Comparison of ENCODE assay signal across 11 cellular contexts in the genomic region with DNA sequence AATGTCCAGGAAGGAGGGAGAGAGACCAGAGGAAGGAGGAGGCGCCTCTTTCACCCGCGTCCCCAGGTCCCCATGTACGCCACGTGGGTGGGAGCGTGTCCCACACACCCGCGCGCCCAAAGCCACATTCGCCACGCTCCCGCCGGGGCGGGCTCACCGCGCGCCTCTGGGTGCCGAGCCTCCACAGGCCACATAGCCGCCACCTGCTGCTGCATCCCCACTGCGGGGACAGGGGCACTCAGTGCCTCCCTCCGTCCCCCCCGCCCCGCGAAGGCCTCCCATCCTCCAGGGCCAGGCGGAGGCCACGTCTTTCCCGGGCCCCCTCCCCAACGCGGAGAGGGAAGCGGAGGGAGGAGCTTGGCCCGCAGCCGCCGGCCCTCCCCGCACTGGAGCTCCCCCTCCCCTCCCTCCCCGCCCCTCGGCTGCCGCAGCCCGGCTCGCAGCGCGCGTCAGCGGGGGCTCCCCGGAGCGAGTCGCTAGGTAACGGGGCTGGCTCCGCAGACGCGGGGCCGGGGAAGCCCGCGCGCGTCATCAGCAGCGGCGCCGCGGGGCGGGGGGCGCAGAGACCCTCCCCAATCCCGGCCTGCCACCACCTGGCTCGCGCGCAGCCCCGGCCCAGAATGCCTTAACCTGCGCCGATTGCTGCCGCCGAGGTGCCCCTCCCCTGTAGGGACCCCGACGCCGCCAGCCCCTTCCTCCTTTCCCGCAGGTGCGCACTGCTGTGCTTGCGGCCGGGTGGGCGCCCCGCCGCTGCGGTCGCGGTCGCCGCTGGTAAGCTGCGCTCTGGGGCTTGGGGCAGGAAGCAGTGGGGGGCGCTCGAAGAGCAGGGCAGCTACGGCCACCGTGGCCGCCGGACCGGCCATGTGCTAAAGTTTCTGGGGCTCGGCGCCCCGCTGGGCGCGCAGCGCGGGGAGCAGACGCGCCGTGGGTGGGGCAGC. TPM values are rescaled to one million over a fixed set of nuclear protein-coding genes. Genes with fewer than 3 reads are reported as not detected.
A peak's percentile ranks its signal among the peaks of the same experiment; 100 is the strongest.
DNase-seq lines count a peak whose midpoint lies in the region; ATAC-seq and TF ChIP-seq lines count a peak whose summit lies in the region.
"Had no signal": no experiment of that assay in that cellular context is flagged by ENCODE, and none has a peak within 500 bp of the region (broad histone marks: within the 10 kb centered on the region; RNA-seq: fewer than 3 reads in every experiment).

No MANE protein-coding gene starts in this region.

- DNase-seq in AG08396 (ENCODE audit: low spot score) (peak; percentile 15), GM13976 (ENCODE audit: low spot score) (peak; percentile 45), SK-N-SH (peak; percentile 87), iPS-NIHi7 (ENCODE audit: extremely low spot score) (peak; percentile 84), omental fat pad (ENCODE audit: low spot score) (no peak), OCI-M2 (lab: John Stamatoyannopoulos, UW; ENCODE audit: unreplicated experiment) (no peak), 8988T (no peak)
- no peak for DNase-seq in activated CD8-positive, alpha-beta memory T cell treated with anti-CD3 and anti-CD28 coated beads, Interleukin-2, amount 50 U/mL, for 4 hours
- DNase-seq: lower lobe of right lung had no signal

- POLR2A ChIA-PET in SK-N-SH (lab: Yijun Ruan, JAX) = interaction anchor here (1.3 kb wide), 1 partner anchor 10 kb away, joined by 4 read pairs; no protein-coding TSS in a partner anchor

- no peaks in the 10 kb centered on the region for H4K20me1 ChIP-seq in SK-N-SH (ENCODE audit: insufficient read depth)

- H3K4me2 ChIP-seq in SK-N-SH = peak overlapping the region; percentile 68; the same call in 1 of the 2 replicates
- H3K4me2 ChIP-seq: KMS-11 had no signal

- in situ Hi-C loops in GM13976 (cut with MboI; ENCODE audit: low sequenced_read_pairs, unreplicated experiment) = no loop called here

- WGBS in SK-N-SH (ENCODE audit: low lambda C conversion rate) = 12% methylated on average over 27 of the region's 103 CpGs

- no peaks in the 10 kb centered on the region for H3K36me3 ChIP-seq in SK-N-SH (replicated peaks in 1 of 2; ENCODE audit: control insufficient read depth in 1 of 2, insufficient read depth in 2 of 2, low read length in 1 of 2)
- H3K36me3 ChIP-seq: lower lobe of right lung had no signal

- peaks cover 0 to 3% of the 10 kb centered on the region in 2 experiments; a peak in 1 of 4 replicates for H3K4me1 ChIP-seq in SK-N-SH (ENCODE audit: control insufficient read depth in 1 of 2, insufficient read depth in 2 of 2, low read depth in 1 of 2, low read length in 1 of 2)
- H3K4me1 ChIP-seq: lower lobe of right lung had no signal

- H3K27ac ChIP-seq in SK-N-SH (ENCODE audit: low read depth in 2 of 2, low read length in 1 of 2) = no peak overlapping the region
- H3K27ac ChIP-seq: KMS-11, lower lobe of right lung had no signal

- no peak; the same call in 1 of the 2 replicates for TF ChIP-seq RAD21 in SK-N-SH (IDR thresholded peaks at IDR 0.05; ENCODE audit: low read length)

- H2AFZ ChIP-seq in SK-N-SH (ENCODE audit: low read depth) = no peak overlapping the region

- no peak overlapping the region for H3K9ac ChIP-seq in SK-N-SH
- H3K9ac ChIP-seq: KMS-11 had no signal

- no peaks in the 10 kb centered on the region for H3F3A ChIP-seq in SK-N-SH (replicated peaks; ENCODE audit: insufficient read depth)

- TF ChIP-seq EP300 in SK-N-SH (IDR thresholded peaks at IDR 0.05; ENCODE audit: borderline replicate concordance in 1 of 2, low read depth in 1 of 2, low read length in 1 of 2) = no peak

- TF ChIP-seq CTCF in GM13976 (IDR thresholded peaks at IDR 0.05; ENCODE audit: borderline replicate concordance, control extremely low read depth, extremely low read depth, insufficient read depth, missing control alignments) (no peak), SK-N-SH (IDR thresholded peaks at IDR 0.05) (no peak), omental fat pad (IDR thresholded peaks at IDR 0.05) (no peak)

- H3K9me3 ChIP-seq in SK-N-SH = no peaks in the 10 kb centered on the region
- H3K9me3 ChIP-seq: lower lobe of right lung had no signal

- peak overlapping the region; percentile 41 to 46; a peak in 3 of 4 replicates for H3K4me3 ChIP-seq in SK-N-SH (ENCODE audit: low read depth in 2 of 2, low read length in 1 of 2)
- H3K4me3 ChIP-seq: lower lobe of right lung had no signal

- H3K79me2 ChIP-seq in SK-N-SH (ENCODE audit: insufficient read depth) = no peaks in the 10 kb centered on the region

- ATAC-seq in omental fat pad (ENCODE audit: low FRiP score) = no peak

- H3K27me3 ChIP-seq in SK-N-SH (ENCODE audit: insufficient read depth) = peaks cover 5% of the 10 kb centered on the region

- H3K9me2 ChIP-seq in SK-N-SH = no peaks in the 10 kb centered on the region

- CTCF ChIA-PET in SK-N-SH (lab: Yijun Ruan, JAX) = interaction anchor here (0.8 to 2.0 kb wide), 11 partner anchors 9 to 222 kb away, joined by 3 to 6 read pairs (median 4); no protein-coding TSS in a partner anchor

TF ChIP-seq in SK-N-SH, 30 proteins besides CTCF, POLR2A, EP300 and RAD21:
- no peak for TF ChIP-seq TAF1 (IDR thresholded peaks at IDR 0.05; ENCODE audit: borderline replicate concordance, low read depth, low read length)
- no peak for TF ChIP-seq YY1 (IDR thresholded peaks at IDR 0.05; ENCODE audit: low read depth)
TF ChIP-seq in SK-N-SH: peak in this region for 0.

RNA-seq across cellular contexts. Expression of a gene that starts 0.5 kb away (rescaled TPM):
- polyA plus RNA-seq in SK-N-SH (2012; rRNA removed) = 0.02 and 0.03 TPM in 2 replicates
- 0.03 TPM in 2 replicates for polyA plus RNA-seq in SK-N-SH (2012; cell fraction: cytosol; rRNA removed)
- polyA plus RNA-seq in SK-N-SH (2012; cell fraction: nucleus; rRNA removed) = not detected in 2 replicates
- not detected for total RNA-seq in omental fat pad
- total RNA-seq: activated T-helper 1 cell treated with anti-CD3 and anti-CD28 coated beads, Interleukin-12 subunit alpha, Interleukin-12 subunit beta, Interleukin-2, Interleukin-4 antibody, amounts not matched to agents 30 ng/mL and 10 ng/mL and 1 ng/mL, durations not matched to agents 14 hours and 24 hours and 36 hours; lower lobe of right lung had no signal

Comparison
In these comparisons a context has a peak if more than half of its experiments do, and no peak if none do; other contexts are left out.
1. DNase-seq: peak in AG08396 (single experiment), GM13976 (single experiment), SK-N-SH (single experiment) and iPS-NIHi7 (single experiment); none in omental fat pad (single experiment), OCI-M2 (single experiment), activated CD8-positive, alpha-beta memory T cell treated with anti-CD3 and anti-CD28 coated beads, Interleukin-2, amount 50 U/mL, for 4 hours (single experiment) and 8988T (single experiment).